Comparison of ENCODE assay signal across 25 cellular contexts in genomic region chr12:57470286-57470969, GRCh38. TPM values are rescaled to one million over a fixed set of nuclear protein-coding genes. Genes with fewer than 3 reads are reported as not detected.
"Had no signal": no experiment of that assay in that cellular context is flagged by ENCODE, and none has a peak within 500 bp of the region (broad histone marks: within the 10 kb centered on the region; RNA-seq: fewer than 3 reads in every experiment).

No MANE protein-coding gene starts in this region.

- H3K27me3 ChIP-seq: ascending aorta had no signal

- H3K27ac Mint-ChIP-seq: memory B cell, nephron progenitor cell, WTC11 had no signal

- H3K27ac ChIP-seq: adrenal gland, ascending aorta, brain microvascular endothelial cell, esophagus squamous epithelium, gastrocnemius medialis, sigmoid colon, tibial artery had no signal

- DNase-seq: activated gamma-delta T cell treated with Interleukin-2 at 50 U/mL for 16 hours; adrenal gland; brain microvascular endothelial cell; caudate nucleus; dermis blood vessel endothelial cell; esophagus squamous epithelium; gastrocnemius medialis; hippocampal formation; nephron progenitor cell; occipital lobe; sigmoid colon; stimulated activated CD4-positive, alpha-beta T cell treated with anti-CD3 and anti-CD28 coated beads, Interleukin-2, amount 100 ng/mL, for 48 hours; stimulated activated CD8-positive, alpha-beta memory T cell treated with anti-CD3 and anti-CD28 coated beads, Interleukin-4, amount 100 ng/mL, for 48 hours; stimulated activated naive CD4-positive, alpha-beta T cell; T1000; tibial artery had no signal

- H3K36me3 ChIP-seq: adrenal gland, ascending aorta, brain microvascular endothelial cell, esophagus squamous epithelium, gastrocnemius medialis, sigmoid colon, tibial artery had no signal

- H3K9me3 ChIP-seq: adrenal gland, ascending aorta, esophagus squamous epithelium, gastrocnemius medialis, sigmoid colon, tibial artery had no signal

- H3K27me3 Mint-ChIP-seq: activated naive CD4-positive, alpha-beta T cell treated with anti-CD3 and anti-CD28 coated beads, Interleukin-2, amount 50 U/mL, for 24 hours; memory B cell had no signal

- H3K9me3 Mint-ChIP-seq: activated naive CD4-positive, alpha-beta T cell treated with anti-CD3 and anti-CD28 coated beads, Interleukin-2, amount 50 U/mL, for 24 hours; memory B cell; nephron progenitor cell; WTC11 had no signal

- ATAC-seq: gastrocnemius medialis, WTC11 had no signal

- H3K4me3 ChIP-seq: adrenal gland, ascending aorta, esophagus squamous epithelium, gastrocnemius medialis, sigmoid colon, smooth muscle cell, tibial artery had no signal

- H3K4me2 ChIP-seq: smooth muscle cell had no signal

- H3K4me3 Mint-ChIP-seq: activated naive CD4-positive, alpha-beta T cell treated with anti-CD3 and anti-CD28 coated beads, Interleukin-2, amount 50 U/mL, for 24 hours; memory B cell; nephron progenitor cell; WTC11 had no signal

RNA-seq across cellular contexts. Expression of gene ARHGAP9, which starts 9.2 kb away (rescaled TPM):
- total RNA-seq: dermis blood vessel endothelial cell, renal cortical epithelial cell had no signal
- polyA plus RNA-seq: smooth muscle cell had no signal

RNA-seq across cellular contexts. Expression of gene INHBE, which starts 15.3 kb away (rescaled TPM):
- total RNA-seq: adrenal gland; ascending aorta; dermis blood vessel endothelial cell; esophagus squamous epithelium; occipital lobe; subcutaneous adipose tissue; T-helper 1 cell treated with Interleukin-12 subunit alpha and Interleukin-12 subunit beta and Interleukin-4 antibody, amounts not matched to agents 30 ng/mL and 1 ng/mL, for 36 hours had no signal
- polyA plus RNA-seq: adrenal gland had no signal

RNA-seq across cellular contexts. Expression of gene INHBC, which starts 35.8 kb away (rescaled TPM):
- total RNA-seq: adrenal gland; ascending aorta; dermis blood vessel endothelial cell; esophagus squamous epithelium; occipital lobe; renal cortical epithelial cell; sigmoid colon; smooth muscle cell; subcutaneous adipose tissue; T-helper 1 cell treated with Interleukin-12 subunit alpha and Interleukin-12 subunit beta and Interleukin-4 antibody, amounts not matched to agents 30 ng/mL and 1 ng/mL, for 36 hours; ureter had no signal
- polyA plus RNA-seq: adrenal gland, sigmoid colon had no signal
